ENCODE assay signal across 8 cellular contexts in genomic region chr11:125902315-125902926, GRCh38. TPM values are rescaled to one million over a fixed set of nuclear protein-coding genes. Genes with fewer than 3 reads are reported as not detected.
DNase-seq lines count a peak whose midpoint lies in the region; ATAC-seq and TF ChIP-seq lines count a peak whose summit lies in the region.

No MANE protein-coding gene starts in this region.

- H3K4me3 ChIP-seq in HAP-1, result peak overlapping the region; percentile 47
- peak overlapping the region; percentile 82 to 94 for H3K4me3 ChIP-seq in foreskin fibroblast (ENCODE audit: low read depth in 1 of 2, low read length in 2 of 2)
- peak overlapping the region; percentile 70 for H3K4me3 ChIP-seq in skeletal muscle cell (ENCODE audit: low read depth, low read length)

- peaks cover 29% of the 10 kb centered on the region for H3K27me3 Mint-ChIP-seq in T-helper 17 cell

- peaks cover 19% of the 10 kb centered on the region for H3K36me3 ChIP-seq in HAP-1 (replicated peaks)

- peak overlapping the region; percentile 94 for H3K4me3 Mint-ChIP-seq in T-helper 17 cell

- peaks cover 5% of the 10 kb centered on the region for H3K27me3 ChIP-seq in HAP-1 (ENCODE audit: low read depth)

- peaks cover 6% of the 10 kb centered on the region; the same call in 1 of the 2 replicates for H3K4me1 ChIP-seq in HAP-1

- H3K9me3 ChIP-seq in HAP-1 (no peaks in the 10 kb centered on the region), T-helper 17 cell (ENCODE audit: control insufficient read depth, low read length, poor library complexity, severe bottlenecking) (peaks cover 3% of the 10 kb centered on the region)

- DNase-seq in HAP-1 (ENCODE audit: low spot score in 2 of 2) (no peak), T-helper 17 cell (no peak), foreskin fibroblast (no peak), skeletal muscle cell (ENCODE audit: low read depth) (no peak), AG20443 (ENCODE audit: low spot score) (no peak), retina (no peak)

- H3K4me1 Mint-ChIP-seq in T-helper 17 cell, result peaks cover 24% of the 10 kb centered on the region

- in situ Hi-C loops in HAP-1 (cut with MboI; ENCODE audit: low sequenced_read_pairs), result no loop called here

- no peak for TF ChIP-seq CTCF in foreskin fibroblast (IDR thresholded peaks at IDR 0.05; ENCODE audit: low read depth, low read length)

- ATAC-seq in T-helper 17 cell (peak; percentile 10), HG03432 (IDR thresholded peaks at IDR 0.05; ENCODE audit: unreplicated experiment) (no peak), HG02981 (IDR thresholded peaks at IDR 0.05; ENCODE audit: unreplicated experiment) (no peak)

- H3K27ac Mint-ChIP-seq in T-helper 17 cell, result peak overlapping the region; percentile 89

- H3K36me3 Mint-ChIP-seq in T-helper 17 cell (ENCODE audit: low read depth), result no peaks in the 10 kb centered on the region

RNA-seq across cellular contexts. Expression of gene PUS3, which starts 0.6 kb away (rescaled TPM):
- total RNA-seq in T-helper 17 cell, result 1 to 10 TPM; 3.5 to 4.1 TPM

RNA-seq across cellular contexts. Expression of gene DDX25, which starts 1.9 kb away (rescaled TPM):
- not detected for total RNA-seq in T-helper 17 cell

RNA-seq across cellular contexts. Expression of gene HYLS1, which starts 15.0 kb away (rescaled TPM):
- total RNA-seq in T-helper 17 cell, result 1 to 10 TPM; 3.3 to 3.9 TPM

RNA-seq across cellular contexts. Expression of gene VSIG10L2, which starts 43.4 kb away (rescaled TPM):
- total RNA-seq in T-helper 17 cell, result not detected
